Comparison of ENCODE assay signal across 41 cellular contexts in the genomic region with DNA sequence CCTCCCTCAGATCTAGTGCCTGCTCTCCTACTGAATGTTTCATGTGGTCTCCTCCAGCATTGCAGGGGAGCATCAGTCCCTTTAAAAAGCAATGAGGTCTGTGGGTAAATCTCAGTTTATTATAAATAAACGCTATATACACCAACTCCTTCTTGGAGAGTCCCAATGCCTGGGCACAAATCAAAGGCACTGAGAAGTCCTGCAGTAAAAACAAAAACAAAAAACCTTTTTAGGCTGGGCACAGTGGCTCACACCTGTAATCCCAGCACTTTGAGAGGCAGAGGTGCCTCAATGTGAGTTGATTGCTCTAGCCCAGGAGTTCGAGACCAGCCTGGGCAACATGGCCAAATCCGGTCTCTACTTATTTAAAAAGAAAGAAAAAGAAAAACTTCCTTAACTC. TPM values are rescaled to one million over a fixed set of nuclear protein-coding genes. Genes with fewer than 3 reads are reported as not detected.
"Had no signal": no experiment of that assay in that cellular context is flagged by ENCODE, and none has a peak within 500 bp of the region (broad histone marks: within the 10 kb centered on the region; RNA-seq: fewer than 3 reads in every experiment).

No MANE protein-coding gene starts in this region.

- H3K4me3 ChIP-seq: adrenal gland, ascending aorta, body of pancreas, breast epithelium, cardiac muscle cell had no signal

- H3K27me3 Mint-ChIP-seq: activated naive CD8-positive, alpha-beta T cell; activated naive CD8-positive, alpha-beta T cell treated with anti-CD3 and anti-CD28 coated beads, Interleukin-2, amount 10 ng/mL, durations not matched to agents 7 days and 5 days; activated T-helper 17 cell treated with anti-CD3 and anti-CD28 coated beads, Interleukin-2, amount 50 U/mL, for 72 hours had no signal

- DNase-seq: activated effector memory CD4-positive, alpha-beta T cell treated with anti-CD3 and anti-CD28 coated beads, Interleukin-2, amount 50 U/mL, for 16 hours; activated effector memory CD4-positive, alpha-beta T cell treated with Interleukin-2 at 50 U/mL for 16 hours; activated gamma-delta T cell; activated gamma-delta T cell treated with Interleukin-2 at 50 U/mL for 16 hours; activated naive CD4-positive, alpha-beta T cell; activated naive CD4-positive, alpha-beta T cell treated with anti-CD3 and anti-CD28 coated beads for 36 hours; activated naive CD4-positive, alpha-beta T cell treated with anti-CD3 and anti-CD28 coated beads, Interleukin-2, amount 10 ng/mL, durations not matched to agents 7 days and 5 days; activated naive CD4-positive, alpha-beta T cell treated with anti-CD3 and anti-CD28 coated beads, Interleukin-2, amount 50 U/mL, for 16 hours; activated naive CD4-positive, alpha-beta T cell treated with Interleukin-2 at 50 U/mL for 16 hours; activated naive CD8-positive, alpha-beta T cell treated with anti-CD3 and anti-CD28 coated beads for 36 hours; activated naive CD8-positive, alpha-beta T cell treated with anti-CD3 and anti-CD28 coated beads, Interleukin-2, amount 10 ng/mL, durations not matched to agents 7 days and 5 days; activated naive CD8-positive, alpha-beta T cell treated with anti-CD3 and anti-CD28 coated beads, Interleukin-2, amount 50 U/mL, for 24 hours; activated T-cell treated with anti-CD3 and anti-CD28 coated beads for 4 hours; activated T-cell treated with anti-CD3 and anti-CD28 coated beads, Interleukin-2, amount 50 U/mL, for 1 hour; activated T-cell treated with anti-CD3 and anti-CD28 coated beads, Interleukin-2, amount 50 U/mL, for 24 hours; activated T-cell treated with anti-CD3 and anti-CD28 coated beads, Interleukin-2, amount 50 U/mL, for 4 hours; activated T-cell treated with anti-CD3 and anti-CD28 coated beads, Interleukin-2, amount 50 U/mL, for 48 hours; activated T-cell treated with anti-CD3 and anti-CD28 coated beads, Interleukin-2, amount 50 U/mL, for 72 hours; adrenal gland; amniotic stem cell; amygdala; anterior cingulate cortex; aorta; body of pancreas; brain microvascular endothelial cell; caudate nucleus; central memory CD4-positive, alpha-beta T cell; cerebellar nuclear complex had no signal

- ATAC-seq: activated naive CD4-positive, alpha-beta T cell treated with anti-CD3 and anti-CD28 coated beads, Interleukin-2, amount 50 U/mL, for 72 hours; activated naive CD8-positive, alpha-beta T cell treated with anti-CD3 and anti-CD28 coated beads, Interleukin-2, amount 50 U/mL, for 24 hours; activated T-cell treated with anti-CD3 and anti-CD28 coated beads, Interleukin-2, amount 50 U/mL, for 4 hours; activated T-cell treated with anti-CD3 and anti-CD28 coated beads, Interleukin-2, amount 50 U/mL, for 72 hours; activated T-helper 17 cell treated with anti-CD3 and anti-CD28 coated beads, Interleukin-2, amount 50 U/mL, for 72 hours; body of pancreas had no signal

- H3K4me1 ChIP-seq: adrenal gland, ascending aorta, body of pancreas, breast epithelium had no signal

- H3K4me3 Mint-ChIP-seq: activated naive CD4-positive, alpha-beta T cell treated with anti-CD3 and anti-CD28 coated beads for 36 hours; activated naive CD4-positive, alpha-beta T cell treated with anti-CD3 and anti-CD28 coated beads, Interleukin-2, amount 10 ng/mL, durations not matched to agents 7 days and 5 days; activated naive CD4-positive, alpha-beta T cell treated with anti-CD3 and anti-CD28 coated beads, Interleukin-2, amount 50 U/mL, for 24 hours; activated naive CD8-positive, alpha-beta T cell; activated naive CD8-positive, alpha-beta T cell treated with anti-CD3 and anti-CD28 coated beads for 36 hours; activated naive CD8-positive, alpha-beta T cell treated with anti-CD3 and anti-CD28 coated beads, Interleukin-2, amount 10 ng/mL, durations not matched to agents 7 days and 5 days; activated naive CD8-positive, alpha-beta T cell treated with anti-CD3 and anti-CD28 coated beads, Interleukin-2, amount 50 U/mL, for 24 hours; activated T-cell treated with anti-CD3 and anti-CD28 coated beads, Interleukin-2, amount 50 U/mL, for 24 hours; activated T-cell treated with anti-CD3 and anti-CD28 coated beads, Interleukin-2, amount 50 U/mL, for 4 hours; activated T-cell treated with anti-CD3 and anti-CD28 coated beads, Interleukin-2, amount 50 U/mL, for 72 hours; activated T-helper 1 cell treated with anti-CD3 and anti-CD28 coated beads, Interleukin-12 subunit alpha, Interleukin-12 subunit beta, Interleukin-2, Interleukin-4 antibody, amounts not matched to agents 30 ng/mL and 10 ng/mL and 1 ng/mL, durations not matched to agents 14 hours and 24 hours and 36 hours; activated T-helper 17 cell treated with anti-CD3 and anti-CD28 coated beads, Interleukin-2, amount 50 U/mL, for 72 hours; brain; central memory CD8-positive, alpha-beta T cell had no signal

- H3K36me3 Mint-ChIP-seq: activated naive CD4-positive, alpha-beta T cell treated with anti-CD3 and anti-CD28 coated beads, Interleukin-2, amount 10 ng/mL, durations not matched to agents 7 days and 5 days; activated naive CD4-positive, alpha-beta T cell treated with anti-CD3 and anti-CD28 coated beads, Interleukin-2, amount 50 U/mL, for 24 hours; activated naive CD8-positive, alpha-beta T cell; activated naive CD8-positive, alpha-beta T cell treated with anti-CD3 and anti-CD28 coated beads for 36 hours; activated naive CD8-positive, alpha-beta T cell treated with anti-CD3 and anti-CD28 coated beads, Interleukin-2, amount 10 ng/mL, durations not matched to agents 7 days and 5 days; brain had no signal

- H3K36me3 ChIP-seq: adrenal gland, brain microvascular endothelial cell, breast epithelium, cardiac muscle cell had no signal

- H3K27me3 ChIP-seq: ascending aorta, body of pancreas, brain microvascular endothelial cell, cardiac muscle cell had no signal

- H3K27ac ChIP-seq: adrenal gland, ascending aorta, body of pancreas, brain microvascular endothelial cell, breast epithelium, cardiac muscle cell had no signal

- H3K9me3 ChIP-seq: adrenal gland, ascending aorta, body of pancreas, breast epithelium had no signal

- H3K9me3 Mint-ChIP-seq: activated naive CD4-positive, alpha-beta T cell treated with anti-CD3 and anti-CD28 coated beads for 36 hours; activated naive CD4-positive, alpha-beta T cell treated with anti-CD3 and anti-CD28 coated beads, Interleukin-2, amount 10 ng/mL, durations not matched to agents 7 days and 5 days; activated naive CD4-positive, alpha-beta T cell treated with anti-CD3 and anti-CD28 coated beads, Interleukin-2, amount 50 U/mL, for 24 hours; activated naive CD4-positive, alpha-beta T cell treated with anti-CD3 and anti-CD28 coated beads, Interleukin-2, amount 50 U/mL, for 72 hours; activated naive CD8-positive, alpha-beta T cell treated with anti-CD3 and anti-CD28 coated beads for 36 hours; activated naive CD8-positive, alpha-beta T cell treated with anti-CD3 and anti-CD28 coated beads, Interleukin-2, amount 10 ng/mL, durations not matched to agents 7 days and 5 days; activated naive CD8-positive, alpha-beta T cell treated with anti-CD3 and anti-CD28 coated beads, Interleukin-2, amount 50 U/mL, for 24 hours; activated T-cell treated with anti-CD3 and anti-CD28 coated beads, Interleukin-2, amount 50 U/mL, for 4 hours; activated T-cell treated with anti-CD3 and anti-CD28 coated beads, Interleukin-2, amount 50 U/mL, for 72 hours; activated T-helper 1 cell treated with anti-CD3 and anti-CD28 coated beads, Interleukin-12 subunit alpha, Interleukin-12 subunit beta, Interleukin-2, Interleukin-4 antibody, amounts not matched to agents 30 ng/mL and 10 ng/mL and 1 ng/mL, durations not matched to agents 14 hours and 24 hours and 36 hours; activated T-helper 17 cell treated with anti-CD3 and anti-CD28 coated beads, Interleukin-2, amount 50 U/mL, for 72 hours; activated T-helper 2 cell treated with anti-CD3 and anti-CD28 coated beads, Interferon-gamma antibody, Interleukin-2, Interleukin-4, amounts not matched to agents 10 μg/mL and 5 μg/mL and 100 μg/mL, durations not matched to agents 14 hours and 24 hours and 36 hours; brain; central memory CD8-positive, alpha-beta T cell had no signal

- H3K27ac Mint-ChIP-seq: activated naive CD4-positive, alpha-beta T cell treated with anti-CD3 and anti-CD28 coated beads for 36 hours; activated naive CD4-positive, alpha-beta T cell treated with anti-CD3 and anti-CD28 coated beads, Interleukin-2, amount 10 ng/mL, durations not matched to agents 7 days and 5 days; activated naive CD4-positive, alpha-beta T cell treated with anti-CD3 and anti-CD28 coated beads, Interleukin-2, amount 50 U/mL, for 24 hours; activated naive CD8-positive, alpha-beta T cell; activated naive CD8-positive, alpha-beta T cell treated with anti-CD3 and anti-CD28 coated beads for 36 hours; activated naive CD8-positive, alpha-beta T cell treated with anti-CD3 and anti-CD28 coated beads, Interleukin-2, amount 10 ng/mL, durations not matched to agents 7 days and 5 days; activated naive CD8-positive, alpha-beta T cell treated with anti-CD3 and anti-CD28 coated beads, Interleukin-2, amount 50 U/mL, for 24 hours; activated T-cell treated with anti-CD3 and anti-CD28 coated beads, Interleukin-2, amount 50 U/mL, for 24 hours; activated T-cell treated with anti-CD3 and anti-CD28 coated beads, Interleukin-2, amount 50 U/mL, for 72 hours; activated T-helper 1 cell treated with anti-CD3 and anti-CD28 coated beads, Interleukin-12 subunit alpha, Interleukin-12 subunit beta, Interleukin-2, Interleukin-4 antibody, amounts not matched to agents 30 ng/mL and 10 ng/mL and 1 ng/mL, durations not matched to agents 14 hours and 24 hours and 36 hours; activated T-helper 17 cell treated with anti-CD3 and anti-CD28 coated beads, Interleukin-2, amount 50 U/mL, for 72 hours; activated T-helper 2 cell treated with anti-CD3 and anti-CD28 coated beads, Interferon-gamma antibody, Interleukin-2, Interleukin-4, amounts not matched to agents 10 μg/mL and 5 μg/mL and 100 μg/mL, durations not matched to agents 14 hours and 24 hours and 36 hours had no signal

- FAIRE-seq: astrocyte, bronchial epithelial cell had no signal

- H3K4me1 Mint-ChIP-seq: activated naive CD4-positive, alpha-beta T cell treated with anti-CD3 and anti-CD28 coated beads, Interleukin-2, amount 10 ng/mL, durations not matched to agents 7 days and 5 days; activated naive CD4-positive, alpha-beta T cell treated with anti-CD3 and anti-CD28 coated beads, Interleukin-2, amount 50 U/mL, for 24 hours; brain; central memory CD8-positive, alpha-beta T cell had no signal

RNA-seq across cellular contexts. Expression of a gene that starts 45.0 kb away (rescaled TPM):
- total RNA-seq: activated naive CD4-positive, alpha-beta T cell treated with anti-CD3 and anti-CD28 coated beads for 36 hours; activated naive CD4-positive, alpha-beta T cell treated with anti-CD3 and anti-CD28 coated beads, Interleukin-2, amount 50 U/mL, for 72 hours; activated naive CD8-positive, alpha-beta T cell treated with anti-CD3 and anti-CD28 coated beads for 36 hours; activated naive CD8-positive, alpha-beta T cell treated with anti-CD3 and anti-CD28 coated beads, Interleukin-2, amount 10 ng/mL, durations not matched to agents 7 days and 5 days; activated T-cell treated with anti-CD3 and anti-CD28 coated beads, Interleukin-2, amount 50 U/mL, for 4 hours; activated T-cell treated with anti-CD3 and anti-CD28 coated beads, Interleukin-2, amount 50 U/mL, for 72 hours; activated T-helper 1 cell treated with anti-CD3 and anti-CD28 coated beads, Interleukin-12 subunit alpha, Interleukin-12 subunit beta, Interleukin-2, Interleukin-4 antibody, amounts not matched to agents 30 ng/mL and 10 ng/mL and 1 ng/mL, durations not matched to agents 14 hours and 24 hours and 36 hours; activated T-helper 17 cell treated with anti-CD3 and anti-CD28 coated beads, Interleukin-2, amount 50 U/mL, for 72 hours; activated T-helper 2 cell treated with anti-CD3 and anti-CD28 coated beads, Interferon-gamma antibody, Interleukin-2, Interleukin-4, amounts not matched to agents 10 μg/mL and 5 μg/mL and 100 μg/mL, durations not matched to agents 14 hours and 24 hours and 36 hours; bronchial epithelial cell had no signal
